Comparison of ENCODE assay signal across 29 cellular contexts in genomic region chr16:3474136-3474779, GRCh38. TPM values are rescaled to one million over a fixed set of nuclear protein-coding genes. Genes with fewer than 3 reads are reported as not detected.
DNase-seq lines count a peak whose midpoint lies in the region; ATAC-seq, FAIRE-seq and TF ChIP-seq lines count a peak whose summit lies in the region.
"Had no signal": no experiment of that assay in that cellular context is flagged by ENCODE, and none has a peak within 500 bp of the region (broad histone marks: within the 10 kb centered on the region; RNA-seq: fewer than 3 reads in every experiment).

No MANE protein-coding gene starts in this region.

- peaks cover 42% of the 10 kb centered on the region for H3K36me3 ChIP-seq in lower lobe of right lung
- peaks cover 11% of the 10 kb centered on the region for H3K36me3 ChIP-seq in upper lobe of right lung
- H3K36me3 ChIP-seq in gastroesophageal sphincter = peaks cover 0 to 47% of the 10 kb centered on the region in 2 donors

- H3K27ac ChIP-seq in lower lobe of right lung = no peak overlapping the region
- no peak overlapping the region for H3K27ac ChIP-seq in upper lobe of right lung
- no peak overlapping the region for H3K27ac ChIP-seq in gastroesophageal sphincter
- H3K27ac ChIP-seq: esophagus squamous epithelium had no signal

- intact Hi-C loops in lower lobe of right lung (cut with DNase I) (no loop called here), upper lobe of right lung (cut with DNase I) (no loop called here)

- H3K9me3 ChIP-seq in lower lobe of right lung (no peaks in the 10 kb centered on the region), upper lobe of right lung (no peaks in the 10 kb centered on the region), gastroesophageal sphincter (no peaks in the 10 kb centered on the region)
- H3K9me3 ChIP-seq: esophagus squamous epithelium had no signal

- TF ChIP-seq CTCF in glutamatergic neuron (IDR thresholded peaks at IDR 0.05; ENCODE audit: partially characterized antibody, unreplicated experiment) (no peak), lower lobe of right lung (IDR thresholded peaks at IDR 0.05) (no peak), upper lobe of right lung (IDR thresholded peaks at IDR 0.05) (no peak), gastroesophageal sphincter (IDR thresholded peaks at IDR 0.05) (no peak)

- DNase-seq in activated T-cell treated with anti-CD3 and anti-CD28 coated beads, Interleukin-2, amount 50 U/mL, for 72 hours = no peak
- DNase-seq in activated T-cell treated with anti-CD3 and anti-CD28 coated beads, Interleukin-2, amount 50 U/mL, for 4 hours = no peak
- no peak for DNase-seq in glutamatergic neuron
- DNase-seq in lower lobe of right lung = no peak
- no peak for DNase-seq in upper lobe of right lung
- DNase-seq in DMS114 treated with DMSO at 0.1 percent for 48 hours (lab: John Stamatoyannopoulos, UW; ENCODE audit: unreplicated experiment) = no peak
- DNase-seq in GM12892 (ENCODE audit: insufficient read length) = no peak
- DNase-seq: 8988T; activated B cell treated with CpG ODN at 0.5 μM for 24 hours; activated CD4-positive, alpha-beta T cell treated with anti-CD3 and anti-CD28 coated beads, Interleukin-2, amount 50 U/mL, for 4 hours; activated naive CD4-positive, alpha-beta T cell treated with anti-CD3 and anti-CD28 coated beads, Interleukin-2, amount 50 U/mL, for 16 hours; EL; esophagus squamous epithelium; foreskin melanocyte; midbrain; naive thymus-derived CD4-positive, alpha-beta T cell; NCI-H1436; NCI-H446 treated with DMSO at 0.1 percent for 48 hours; nucleus accumbens; retina had no signal

- H3K36me3 Mint-ChIP-seq in activated T-cell treated with anti-CD3 and anti-CD28 coated beads, Interleukin-2, amount 50 U/mL, for 72 hours (ENCODE audit: insufficient read depth in 2 of 2) = peaks cover 4 to 8% of the 10 kb centered on the region in 2 donors
- H3K36me3 Mint-ChIP-seq in activated T-cell treated with anti-CD3 and anti-CD28 coated beads, Interleukin-2, amount 50 U/mL, for 4 hours (ENCODE audit: insufficient read depth) = peaks cover 13% of the 10 kb centered on the region
- H3K36me3 Mint-ChIP-seq in glutamatergic neuron (ENCODE audit: unreplicated experiment) = no peaks in the 10 kb centered on the region

- H3K4me3 Mint-ChIP-seq in activated T-cell treated with anti-CD3 and anti-CD28 coated beads, Interleukin-2, amount 50 U/mL, for 72 hours = no peak overlapping the region
- H3K4me3 Mint-ChIP-seq in activated T-cell treated with anti-CD3 and anti-CD28 coated beads, Interleukin-2, amount 50 U/mL, for 4 hours = no peak overlapping the region
- H3K4me3 Mint-ChIP-seq in glutamatergic neuron (ENCODE audit: unreplicated experiment) = no peak overlapping the region
- H3K4me3 Mint-ChIP-seq: activated B cell treated with CpG ODN at 0.5 μM for 24 hours; activated T-helper 17 cell treated with anti-CD3 and anti-CD28 coated beads, Interleukin-2, amount 50 U/mL, for 72 hours; naive thymus-derived CD4-positive, alpha-beta T cell had no signal

- peaks cover 9% of the 10 kb centered on the region for H3K4me1 ChIP-seq in lower lobe of right lung
- peaks cover 9% of the 10 kb centered on the region for H3K4me1 ChIP-seq in upper lobe of right lung
- peaks cover 0 to 37% (median 0%) of the 10 kb centered on the region in 3 donors for H3K4me1 ChIP-seq in gastroesophageal sphincter

- no peaks in the 10 kb centered on the region for H3K9me3 Mint-ChIP-seq in activated T-cell treated with anti-CD3 and anti-CD28 coated beads, Interleukin-2, amount 50 U/mL, for 72 hours
- no peaks in the 10 kb centered on the region for H3K9me3 Mint-ChIP-seq in activated T-cell treated with anti-CD3 and anti-CD28 coated beads, Interleukin-2, amount 50 U/mL, for 4 hours
- peaks cover 6% of the 10 kb centered on the region for H3K9me3 Mint-ChIP-seq in glutamatergic neuron (ENCODE audit: unreplicated experiment)
- H3K9me3 Mint-ChIP-seq: activated T-helper 17 cell treated with anti-CD3 and anti-CD28 coated beads, Interleukin-2, amount 50 U/mL, for 72 hours; naive thymus-derived CD4-positive, alpha-beta T cell had no signal

- WGBS in gastroesophageal sphincter (ENCODE audit: low coverage in 1 of 2), 2 donors = 90 to 100% methylated on average over 1 to 10 of the region's 16 CpGs

- H3K27me3 ChIP-seq in lower lobe of right lung (ENCODE audit: low read depth) (no peaks in the 10 kb centered on the region), upper lobe of right lung (no peaks in the 10 kb centered on the region), gastroesophageal sphincter (no peaks in the 10 kb centered on the region)
- H3K27me3 ChIP-seq: esophagus squamous epithelium had no signal

- no peaks in the 10 kb centered on the region for H3K27me3 Mint-ChIP-seq in activated T-cell treated with anti-CD3 and anti-CD28 coated beads, Interleukin-2, amount 50 U/mL, for 72 hours (ENCODE audit: low read depth)
- H3K27me3 Mint-ChIP-seq in activated T-cell treated with anti-CD3 and anti-CD28 coated beads, Interleukin-2, amount 50 U/mL, for 4 hours (ENCODE audit: low read depth) = no peaks in the 10 kb centered on the region
- H3K27me3 Mint-ChIP-seq in glutamatergic neuron (ENCODE audit: unreplicated experiment) = peaks cover 2% of the 10 kb centered on the region
- H3K27me3 Mint-ChIP-seq: activated B cell treated with CpG ODN at 0.5 μM for 24 hours; activated T-helper 17 cell treated with anti-CD3 and anti-CD28 coated beads, Interleukin-2, amount 50 U/mL, for 72 hours; naive thymus-derived CD4-positive, alpha-beta T cell had no signal

- H3K4me1 Mint-ChIP-seq in activated T-cell treated with anti-CD3 and anti-CD28 coated beads, Interleukin-2, amount 50 U/mL, for 72 hours (ENCODE audit: low read depth) = peaks cover 30% of the 10 kb centered on the region
- peaks cover 15% of the 10 kb centered on the region for H3K4me1 Mint-ChIP-seq in activated T-cell treated with anti-CD3 and anti-CD28 coated beads, Interleukin-2, amount 50 U/mL, for 4 hours (ENCODE audit: low read depth)
- peaks cover 8% of the 10 kb centered on the region for H3K4me1 Mint-ChIP-seq in glutamatergic neuron (ENCODE audit: low read depth, unreplicated experiment)

- TF ChIP-seq EP300 in gastroesophageal sphincter (IDR thresholded peaks at IDR 0.05) = no peak

- TF ChIP-seq POLR2A in gastroesophageal sphincter (IDR thresholded peaks at IDR 0.05) (no peak), GM12892 (IDR thresholded peaks at IDR 0.05; ENCODE audit: low read depth, low read length) (no peak)

- no peak overlapping the region for H3K4me3 ChIP-seq in lower lobe of right lung
- H3K4me3 ChIP-seq in upper lobe of right lung = no peak overlapping the region
- H3K4me3 ChIP-seq in gastroesophageal sphincter = no peak overlapping the region
- H3K4me3 ChIP-seq: esophagus squamous epithelium had no signal

- FAIRE-seq in GM12892 (lab: Jason Lieb, UNC) = no peak
- FAIRE-seq: bronchial epithelial cell, D721Med, GM12891, HTR-8/SVneo had no signal

- H3K27ac Mint-ChIP-seq in activated T-cell treated with anti-CD3 and anti-CD28 coated beads, Interleukin-2, amount 50 U/mL, for 72 hours = peak overlapping the region; percentile 57
- peak overlapping the region; percentile 20 for H3K27ac Mint-ChIP-seq in glutamatergic neuron (ENCODE audit: unreplicated experiment)
- H3K27ac Mint-ChIP-seq: activated B cell treated with CpG ODN at 0.5 μM for 24 hours had no signal

- ATAC-seq in activated T-cell treated with anti-CD3 and anti-CD28 coated beads, Interleukin-2, amount 50 U/mL, for 72 hours (replicated peaks in 1 of 2) = no peak
- ATAC-seq in activated T-cell treated with anti-CD3 and anti-CD28 coated beads, Interleukin-2, amount 50 U/mL, for 4 hours = no peak
- ATAC-seq in lower lobe of right lung = peak; percentile 71 to 74
- ATAC-seq in upper lobe of right lung = peak; percentile 65
- no peak for ATAC-seq in gastroesophageal sphincter
- ATAC-seq: naive thymus-derived CD4-positive, alpha-beta T cell had no signal

RNA-seq across cellular contexts. Expression of gene C16orf90, which starts 21.0 kb away (rescaled TPM):
- not detected for total RNA-seq in activated T-cell treated with anti-CD3 and anti-CD28 coated beads, Interleukin-2, amount 50 U/mL, for 72 hours
- not detected for total RNA-seq in activated T-cell treated with anti-CD3 and anti-CD28 coated beads, Interleukin-2, amount 50 U/mL, for 4 hours
- total RNA-seq in glutamatergic neuron (ENCODE audit: unreplicated experiment) (not detected), lower lobe of right lung (not detected), upper lobe of right lung (not detected), gastroesophageal sphincter (not detected)
- not detected for polyA plus RNA-seq in GM12892 (2012; ENCODE audit: missing spikeins)
- total RNA-seq: activated B cell treated with CpG ODN at 0.5 μM for 24 hours; activated T-helper 17 cell treated with anti-CD3 and anti-CD28 coated beads, Interleukin-2, amount 50 U/mL, for 72 hours; bronchial epithelial cell; esophagus squamous epithelium; lower leg skin; naive thymus-derived CD4-positive, alpha-beta T cell; OCI-LY7; urinary bladder had no signal
- polyA plus RNA-seq: naive thymus-derived CD4-positive, alpha-beta T cell; urinary bladder had no signal

RNA-seq across cellular contexts. Expression of gene CLUAP1, which starts 26.5 kb away (rescaled TPM):
- 10 to 100 TPM; 16.8 to 18.2 TPM for total RNA-seq in activated T-cell treated with anti-CD3 and anti-CD28 coated beads, Interleukin-2, amount 50 U/mL, for 72 hours
- 10 to 100 TPM; 12.0 to 15.0 (median 14.8) TPM for total RNA-seq in activated T-cell treated with anti-CD3 and anti-CD28 coated beads, Interleukin-2, amount 50 U/mL, for 4 hours
- total RNA-seq in glutamatergic neuron (ENCODE audit: unreplicated experiment) = 15.4 TPM
- total RNA-seq in lower lobe of right lung = 30.3 TPM
- 23.3 TPM for total RNA-seq in upper lobe of right lung
- total RNA-seq in gastroesophageal sphincter = 10 to 100 TPM; 27.0 to 48.0 (median 30.1) TPM
- 7.2 TPM for polyA plus RNA-seq in GM12892 (2012; ENCODE audit: missing spikeins)

RNA-seq across cellular contexts. Expression of gene NAA60, which starts 30.8 kb away (rescaled TPM):
- total RNA-seq in activated T-cell treated with anti-CD3 and anti-CD28 coated beads, Interleukin-2, amount 50 U/mL, for 72 hours = 10 to 100 TPM; 58.5 to 69.7 TPM
- 10 to 100 TPM; 27.3 to 29.3 (median 27.8) TPM for total RNA-seq in activated T-cell treated with anti-CD3 and anti-CD28 coated beads, Interleukin-2, amount 50 U/mL, for 4 hours
- total RNA-seq in glutamatergic neuron (ENCODE audit: unreplicated experiment) = 69.9 TPM
- total RNA-seq in lower lobe of right lung = 56.3 TPM
- total RNA-seq in upper lobe of right lung = 56.2 TPM
- 10 to 100 TPM; 18.6 to 35.1 (median 28.5) TPM for total RNA-seq in gastroesophageal sphincter
- polyA plus RNA-seq in GM12892 (2012; ENCODE audit: missing spikeins) = 16.8 TPM

RNA-seq across cellular contexts. Expression of gene ZNF597, which starts 31.0 kb away (rescaled TPM):
- total RNA-seq in activated T-cell treated with anti-CD3 and anti-CD28 coated beads, Interleukin-2, amount 50 U/mL, for 72 hours = 1 to 10 TPM; 3.8 to 4.5 TPM
- 1 to 10 TPM; 1.2 to 1.5 (median 1.3) TPM for total RNA-seq in activated T-cell treated with anti-CD3 and anti-CD28 coated beads, Interleukin-2, amount 50 U/mL, for 4 hours
- total RNA-seq in glutamatergic neuron (ENCODE audit: unreplicated experiment) (1.9 TPM), lower lobe of right lung (4.4 TPM), upper lobe of right lung (5.1 TPM), gastroesophageal sphincter (1 to 10 TPM; 1.4 to 2.8 (median 2.2) TPM)
- 2.0 TPM for polyA plus RNA-seq in GM12892 (2012; ENCODE audit: missing spikeins)

Comparison
In these comparisons a context has a peak if more than half of its experiments do, and no peak if none do; other contexts are left out.
1. ATAC-seq: peak in lower lobe of right lung (2 of 2) and upper lobe of right lung (single experiment); none in activated T-cell treated with anti-CD3 and anti-CD28 coated beads, Interleukin-2, amount 50 U/mL, for 72 hours (0 of 2), activated T-cell treated with anti-CD3 and anti-CD28 coated beads, Interleukin-2, amount 50 U/mL, for 4 hours (0 of 2) and gastroesophageal sphincter (single experiment).